18 cellular contexts compared by ENCODE assay signal in the genomic region with DNA sequence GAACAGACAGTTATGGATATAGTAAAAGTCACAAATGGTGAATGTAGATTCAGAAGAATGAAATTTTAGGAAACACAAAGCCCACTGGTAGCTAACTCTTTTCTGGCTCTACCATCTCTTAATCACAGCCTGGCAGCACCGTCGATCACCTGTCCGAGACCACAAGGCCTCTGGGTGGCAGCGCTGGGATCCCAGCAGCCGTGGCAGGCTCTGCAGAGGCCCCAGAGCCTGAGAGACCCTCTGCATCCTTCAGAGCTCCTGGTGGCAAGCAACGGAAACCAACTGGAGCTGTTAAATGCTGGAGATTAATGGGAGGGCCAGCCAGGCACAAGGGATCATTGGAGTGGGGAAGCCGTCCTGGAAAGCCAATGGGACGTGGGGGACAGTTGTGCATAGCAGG. TPM values are rescaled to one million over a fixed set of nuclear protein-coding genes. Genes with fewer than 3 reads are reported as not detected.
DNase-seq lines count a peak whose midpoint lies in the region; ATAC-seq, FAIRE-seq and TF ChIP-seq lines count a peak whose summit lies in the region.
"Had no signal": no experiment of that assay in that cellular context is flagged by ENCODE, and none has a peak within 500 bp of the region (broad histone marks: within the 10 kb centered on the region; RNA-seq: fewer than 3 reads in every experiment).

No MANE protein-coding gene starts in this region.

- FAIRE-seq in K562 (lab: Jason Lieb, UNC): no peak
- FAIRE-seq: H54 had no signal

- no peaks in the 10 kb centered on the region for H3K9me3 Mint-ChIP-seq in activated naive CD4-positive, alpha-beta T cell treated with anti-CD3 and anti-CD28 coated beads, Interleukin-2, amount 10 ng/mL, durations not matched to agents 7 days and 5 days
- H3K9me3 Mint-ChIP-seq: natural killer cell treated with Interleukin-12 subunit alpha and Interleukin-12 subunit beta and Interleukin-15 and Interleukin-18, amount 100 ng/mL, for 72 hours had no signal

- no peak overlapping the region for H2BK120ac ChIP-seq in neuronal stem cell (ENCODE audit: low read depth, low read length)

- H3K4ac ChIP-seq in neuronal stem cell (ENCODE audit: low read length): no peak overlapping the region

- H4K20me1 ChIP-seq in K562 (replicated peaks; ENCODE audit: control insufficient read depth, insufficient read depth, low read length): no peaks in the 10 kb centered on the region

- H2AFZ ChIP-seq in K562 (ENCODE audit: low read depth, low read length) (peak overlapping the region; percentile 74), neuronal stem cell (ENCODE audit: low read length) (peak overlapping the region; percentile 23)

- H2AK5ac ChIP-seq in neuronal stem cell (ENCODE audit: low read depth, low read length): peak overlapping the region; percentile 88

- no peaks in the 10 kb centered on the region for H3K79me2 ChIP-seq in K562 (ENCODE audit: control insufficient read depth, insufficient read depth, low read length)

- TF ChIP-seq CTCF in K562 (IDR thresholded peaks at IDR 0.05 in 2 of 3, conservative IDR thresholded peaks at IDR 0.05 in 1 of 3; ENCODE audit: insufficient read depth in 2 of 3, low read depth in 1 of 3, low read length in 3 of 3): peak; percentile 18 to 28 (median 24); a peak in 2 of 6 replicates
- TF ChIP-seq CTCF in dorsolateral prefrontal cortex (IDR thresholded peaks at IDR 0.05 in 54 of 56, conservative IDR thresholded peaks at IDR 0.05 in 2 of 56; ENCODE audit: low read depth in 1 of 56, partially characterized antibody in 56 of 56): no peak
- TF ChIP-seq CTCF in heart right ventricle (IDR thresholded peaks at IDR 0.05): no peak

- H3K27ac ChIP-seq in K562 (ENCODE audit: extremely low read depth, low read depth, low read length): peak overlapping the region; percentile 65; the same call in 2 of the 3 replicates
- no peak overlapping the region for H3K27ac ChIP-seq in neuronal stem cell (replicated peaks; ENCODE audit: low read length)
- no peak overlapping the region for H3K27ac ChIP-seq in dorsolateral prefrontal cortex
- H3K27ac ChIP-seq in heart right ventricle: no peak overlapping the region
- H3K27ac ChIP-seq: colonic mucosa, esophagus muscularis mucosa, KMS-11, left lung, right atrium auricular region had no signal

- H3K4me3 Mint-ChIP-seq in activated naive CD4-positive, alpha-beta T cell treated with anti-CD3 and anti-CD28 coated beads, Interleukin-2, amount 10 ng/mL, durations not matched to agents 7 days and 5 days: no peak overlapping the region
- H3K4me3 Mint-ChIP-seq: natural killer cell treated with Interleukin-12 subunit alpha and Interleukin-12 subunit beta and Interleukin-15 and Interleukin-18, amount 100 ng/mL, for 72 hours had no signal

- no peak overlapping the region for H2BK15ac ChIP-seq in neuronal stem cell (ENCODE audit: low read length)

- in situ Hi-C loops in K562 (cut with MboI): no loop called here

- no peaks in the 10 kb centered on the region for H3K27me3 ChIP-seq in K562 (ENCODE audit: control insufficient read depth in 2 of 2, insufficient read depth in 2 of 2, low read length in 2 of 2)
- peaks cover 0 to 4% (median 0%) of the 10 kb centered on the region in 3 experiments for H3K27me3 ChIP-seq in neuronal stem cell (ENCODE audit: control insufficient read depth in 3 of 3, insufficient read depth in 3 of 3, low read depth in 1 of 3, low read length in 3 of 3)
- H3K27me3 ChIP-seq in dorsolateral prefrontal cortex: no peaks in the 10 kb centered on the region
- H3K27me3 ChIP-seq in heart right ventricle: peaks cover 0 to 10% (median 0%) of the 10 kb centered on the region in 7 donors
- H3K27me3 ChIP-seq: colonic mucosa, left lung, right atrium auricular region had no signal

- no peak for TF ChIP-seq POLR2A in K562 (conservative IDR thresholded peaks at IDR 0.05)

- POLR2A ChIA-PET in K562 (lab: Yijun Ruan, JAX): interaction anchor here (0.6 to 2.6 kb wide), 3 partner anchors 9 to 403 kb away, joined by 3 to 16 read pairs (median 3); no protein-coding TSS in a partner anchor

- 0 out of 4 replicates have a peak, but pooled peaks of 1 of the 2 experiments have one; percentile 15 for TF ChIP-seq RAD21 in K562 (CRISPR knock-in tag; conservative IDR thresholded peaks at IDR 0.05 in 1 of 2, IDR thresholded peaks at IDR 0.05 in 1 of 2)

- peaks cover 5% of the 10 kb centered on the region for H3K79me1 ChIP-seq in neuronal stem cell (ENCODE audit: low read depth, low read length)

- H4K8ac ChIP-seq in neuronal stem cell (ENCODE audit: low read depth, low read length): no peak overlapping the region

- DNase-seq in activated naive CD4-positive, alpha-beta T cell treated with anti-CD3 and anti-CD28 coated beads, Interleukin-2, amount 10 ng/mL, durations not matched to agents 7 days and 5 days: no peak
- DNase-seq in activated naive CD4-positive, alpha-beta T cell treated with anti-CD3 and anti-CD28 coated beads, Interleukin-2, amount 50 U/mL, for 16 hours: no peak
- DNase-seq in NAMALWA (ENCODE audit: low spot score) (peak; percentile 16), K562 (ENCODE audit: extremely low read depth in 1 of 4, low spot score in 3 of 4) (peak in 1 of 4 experiments; percentile 47), neuronal stem cell (ENCODE audit: low spot score) (no peak), dorsolateral prefrontal cortex (no peak), heart right ventricle (no peak)
- DNase-seq: colonic mucosa, left lung, NCI-H2029 treated with DMSO at 0.1 percent for 48 hours, NCI-H774, Right ventricle myocardium superior had no signal

- no peak overlapping the region for H2BK5ac ChIP-seq in neuronal stem cell (ENCODE audit: low read length)

- peak overlapping the region; percentile 80 for H3K23ac ChIP-seq in neuronal stem cell (ENCODE audit: low read depth, low read length, poor library complexity)

- no peaks in the 10 kb centered on the region for H3K9me3 ChIP-seq in K562 (replicated peaks; ENCODE audit: control insufficient read depth, insufficient read depth, low read depth, low read length)
- no peaks in the 10 kb centered on the region for H3K9me3 ChIP-seq in neuronal stem cell (replicated peaks in 1 of 2; ENCODE audit: control insufficient read depth in 2 of 2, insufficient read depth in 1 of 2, low read depth in 1 of 2, low read length in 2 of 2)
- H3K9me3 ChIP-seq in heart right ventricle: no peaks in the 10 kb centered on the region
- H3K9me3 ChIP-seq: colonic mucosa, esophagus muscularis mucosa, left lung, right atrium auricular region had no signal

- H3K4me3 ChIP-seq in K562: no peak overlapping the region
- no peak overlapping the region for H3K4me3 ChIP-seq in neuronal stem cell (ENCODE audit: low read length in 2 of 2)
- H3K4me3 ChIP-seq in dorsolateral prefrontal cortex: no peak overlapping the region
- no peak overlapping the region for H3K4me3 ChIP-seq in heart right ventricle
- H3K4me3 ChIP-seq: colonic mucosa, esophagus muscularis mucosa, left lung, right atrium auricular region had no signal

- H3K9ac ChIP-seq in K562 (ENCODE audit: insufficient read depth in 1 of 2, low read depth in 2 of 2, low read length in 2 of 2) (peak overlapping the region in 1 of 2 experiments; percentile 70; a peak in 1 of 4 replicates), neuronal stem cell (ENCODE audit: low read depth, low read length, poor library complexity) (no peak overlapping the region)
- H3K9ac ChIP-seq: KMS-11 had no signal

- H3K4me1 ChIP-seq in K562 (replicated peaks in 1 of 2; ENCODE audit: control insufficient read depth in 2 of 2, insufficient read depth in 2 of 2, low read length in 2 of 2): peaks cover 45 to 54% of the 10 kb centered on the region in 2 experiments
- no peaks in the 10 kb centered on the region for H3K4me1 ChIP-seq in neuronal stem cell (ENCODE audit: control insufficient read depth in 2 of 2, insufficient read depth in 1 of 2, low read depth in 1 of 2, low read length in 2 of 2)
- H3K4me1 ChIP-seq in heart right ventricle: peaks cover 0 to 40% (median 0%) of the 10 kb centered on the region in 9 donors
- H3K4me1 ChIP-seq: colonic mucosa, esophagus muscularis mucosa, right atrium auricular region had no signal

- H3K27ac Mint-ChIP-seq in activated naive CD4-positive, alpha-beta T cell treated with anti-CD3 and anti-CD28 coated beads, Interleukin-2, amount 10 ng/mL, durations not matched to agents 7 days and 5 days: peak overlapping the region; percentile 28
- H3K27ac Mint-ChIP-seq: natural killer cell treated with Interleukin-12 subunit alpha and Interleukin-12 subunit beta and Interleukin-15 and Interleukin-18, amount 100 ng/mL, for 72 hours had no signal

- intact Hi-C loops in K562 (cut with micrococcal nuclease) (no loop called here), dorsolateral prefrontal cortex (cut with DNase I) (no loop called here), heart right ventricle (cut with DNase I) (no loop called here)

- H3K18ac ChIP-seq in neuronal stem cell (ENCODE audit: low read length): peak overlapping the region; percentile 48

- ATAC-seq in K562: no peak; the same call in 2 of the 3 replicates
- ATAC-seq in HG03354 (IDR thresholded peaks at IDR 0.05; ENCODE audit: poor library complexity, severe bottlenecking, unreplicated experiment): no peak
- ATAC-seq in heart right ventricle: no peak
- ATAC-seq: left lung; natural killer cell treated with Interleukin-12 subunit alpha and Interleukin-12 subunit beta and Interleukin-15 and Interleukin-18, amount 100 ng/mL, for 72 hours had no signal

- BruUV-seq in K562 (replicated peaks; lab: Mats Ljungman, UMichigan): no TSS peak

- no peak for TF ChIP-seq EP300 in K562 (IDR thresholded peaks at IDR 0.05; ENCODE audit: low read length)

- H3K14ac ChIP-seq in neuronal stem cell (ENCODE audit: low read length): no peak overlapping the region

- 72% methylated on average over 8 of the region's 8 CpGs for WGBS in K562 (ENCODE audit: insufficient coverage, low coverage, missing lambda C conversion rate)
- WGBS in neuronal stem cell (ENCODE audit: extremely low coverage in 2 of 2, insufficient read length in 2 of 2, insufficient replicate concordance in 1 of 2), 2 donors: no CpG with 5 or more reads among the region's 8 CpGs
- 58 to 61% methylated on average over 8 of the region's 8 CpGs for WGBS in heart right ventricle, 2 donors

- H3K36me3 ChIP-seq in K562 (ENCODE audit: control insufficient read depth, insufficient read depth, low read length) (no peaks in the 10 kb centered on the region), neuronal stem cell (replicated peaks in 1 of 2; ENCODE audit: control insufficient read depth in 2 of 2, insufficient read depth in 2 of 2, low read length in 2 of 2) (no peaks in the 10 kb centered on the region), heart right ventricle (no peaks in the 10 kb centered on the region)
- H3K36me3 ChIP-seq: colonic mucosa, esophagus muscularis mucosa, left lung, right atrium auricular region had no signal

- H3K36me3 Mint-ChIP-seq in activated naive CD4-positive, alpha-beta T cell treated with anti-CD3 and anti-CD28 coated beads, Interleukin-2, amount 10 ng/mL, durations not matched to agents 7 days and 5 days: no peaks in the 10 kb centered on the region
- H3K36me3 Mint-ChIP-seq: natural killer cell treated with Interleukin-12 subunit alpha and Interleukin-12 subunit beta and Interleukin-15 and Interleukin-18, amount 100 ng/mL, for 72 hours had no signal

- no peaks in the 10 kb centered on the region for H3K9me1 ChIP-seq in K562 (ENCODE audit: control insufficient read depth, insufficient read depth, low read length)

- peaks cover 67% of the 10 kb centered on the region for H3K4me1 Mint-ChIP-seq in activated naive CD4-positive, alpha-beta T cell treated with anti-CD3 and anti-CD28 coated beads, Interleukin-2, amount 10 ng/mL, durations not matched to agents 7 days and 5 days

- peak overlapping the region; percentile 22 for H2BK12ac ChIP-seq in neuronal stem cell (ENCODE audit: low read length)

- CTCF ChIA-PET in activated naive CD4-positive, alpha-beta T cell treated with anti-CD3 and anti-CD28 coated beads, Interleukin-2, amount 10 ng/mL, durations not matched to agents 7 days and 5 days (lab: Charles Lee): interaction anchor here (1.0 to 2.1 kb wide), 2 partner anchors 9 to 25 kb away, joined by 3 to 6 read pairs; no protein-coding TSS in a partner anchor
- CTCF ChIA-PET in K562 (lab: Yijun Ruan, JAX; ENCODE audit: low intra/inter-chr PET ratio): no interaction called here

- H3K27me3 Mint-ChIP-seq in activated naive CD4-positive, alpha-beta T cell treated with anti-CD3 and anti-CD28 coated beads, Interleukin-2, amount 10 ng/mL, durations not matched to agents 7 days and 5 days: no peaks in the 10 kb centered on the region

- H3K4me2 ChIP-seq in K562 (ENCODE audit: insufficient read depth, low read length): no peak overlapping the region
- no peak overlapping the region for H3K4me2 ChIP-seq in neuronal stem cell (ENCODE audit: insufficient read depth, low read length, poor library complexity, severe bottlenecking)
- H3K4me2 ChIP-seq: KMS-11 had no signal

- no peak overlapping the region for H4K91ac ChIP-seq in neuronal stem cell (ENCODE audit: low read depth, low read length, poor library complexity)

RNA-seq across cellular contexts. Expression of a gene that starts 26.3 kb away (rescaled TPM):
- 11.1 and 32.8 TPM in 2 replicates for total RNA-seq in K562 (2011; cell fraction: chromatin; rRNA removed; ENCODE audit: low replicate concordance)
- 20.5 and 21.2 TPM in 2 replicates for total RNA-seq in K562 (2011; cell fraction: nucleolus; rRNA removed)
- total RNA-seq in K562 (2011; cell fraction: nucleoplasm; rRNA removed): 12.8 and 19.2 TPM in 2 replicates
- total RNA-seq in K562 (2014; rRNA removed): 0.95 and 2.1 TPM in 2 replicates
- total RNA-seq in K562 (2014; rRNA removed; fragmentation: Illumina TruSeq; extraction: Trizol): 0.22 and 0.40 TPM in 2 replicates
- 2.0 and 2.3 TPM in 2 replicates for total RNA-seq in K562 (2015; rRNA removed; fragmentation: Illumina TruSeq; extraction: Trizol)
- total RNA-seq in K562 (2021): 2.9 and 4.2 TPM in 2 replicates
- 1.9 and 2.0 TPM in 2 replicates for polyA plus RNA-seq in K562 (2011; rRNA removed)
- 0.86 and 2.0 TPM in 2 replicates for polyA plus RNA-seq in K562 (2011; cell fraction: cytosol; rRNA removed)
- polyA plus RNA-seq in K562 (2011; cell fraction: nucleus; rRNA removed): 22.2 and 50.9 TPM in 2 replicates
- 2.9 and 5.7 TPM in 2 replicates for polyA plus RNA-seq in K562 (2012)
- polyA plus RNA-seq in K562 (2014; fragmentation: Illumina TruSeq; extraction: Trizol): 1.3 and 1.7 TPM in 2 replicates
- polyA plus RNA-seq in K562 (2014; fragmentation: Nextera tagmentation; extraction: Ambion mirVana): under 1 TPM; 0.59 to 0.63 TPM
- polyA plus RNA-seq in K562 (2014; rRNA removed): 1.6 and 3.2 TPM in 2 replicates
- polyA minus RNA-seq in K562 (2011; rRNA and poly(A)+ RNA removed): 0.24 and 0.25 TPM in 2 replicates
- 0.29 TPM in 1 of 2 replicates, not detected in the other for polyA minus RNA-seq in K562 (2011; cell fraction: cytosol; rRNA and poly(A)+ RNA removed)
- 2.2 and 3.0 TPM in 2 replicates for polyA minus RNA-seq in K562 (2011; cell fraction: nucleus; rRNA and poly(A)+ RNA removed)
- 1.8 TPM for polyA plus RNA-seq in neuronal stem cell (2013, experiment 1 of 2)
- polyA plus RNA-seq in neuronal stem cell (2013, experiment 2 of 2): 1.7 TPM
- 10 to 100 TPM in 35 of 120 experiments, 1 to 10 TPM in 85; 2.7 to 33.1 (median 7.9) TPM for total RNA-seq in dorsolateral prefrontal cortex
- total RNA-seq in heart right ventricle: 1 to 10 TPM in 6 of 10 donors, under 1 TPM in 4; 0.35 to 6.7 (median 1.6) TPM
- polyA plus RNA-seq in heart right ventricle: 1 to 10 TPM; 1.8 to 7.2 TPM

RNA-seq across cellular contexts. Expression of a gene that starts 36.5 kb away (rescaled TPM):
- 27.4 and 88.8 TPM in 2 replicates for total RNA-seq in K562 (2011; cell fraction: chromatin; rRNA removed; ENCODE audit: low replicate concordance)
- 112 and 138 TPM in 2 replicates for total RNA-seq in K562 (2011; cell fraction: nucleolus; rRNA removed)
- total RNA-seq in K562 (2011; cell fraction: nucleoplasm; rRNA removed): 66.3 and 72.9 TPM in 2 replicates
- total RNA-seq in K562 (2014; rRNA removed) (37.8 and 48.4 TPM in 2 replicates), K562 (2014; rRNA removed; fragmentation: Illumina TruSeq; extraction: Trizol) (6.2 and 9.0 TPM in 2 replicates), K562 (2015; rRNA removed; fragmentation: Illumina TruSeq; extraction: Trizol) (13.7 and 16.3 TPM in 2 replicates), K562 (2021) (64.9 and 69.8 TPM in 2 replicates), dorsolateral prefrontal cortex (10 to 100 TPM; 13.6 to 33.8 (median 21.2) TPM), heart right ventricle (10 to 100 TPM; 12.9 to 23.3 (median 17.2) TPM)
- polyA plus RNA-seq in K562 (2011; rRNA removed) (12.3 and 20.6 TPM in 2 replicates), K562 (2014; fragmentation: Illumina TruSeq; extraction: Trizol) (22.2 and 38.7 TPM in 2 replicates), K562 (2014; fragmentation: Nextera tagmentation; extraction: Ambion mirVana) (1 to 10 TPM in 1 of 2 experiments, under 1 TPM in 1; 0.58 to 2.9 TPM), K562 (2014; rRNA removed) (37.8 and 40.6 TPM in 2 replicates), heart right ventricle (10 to 100 TPM; 42.5 to 44.5 TPM)
- 18.6 and 53.9 TPM in 2 replicates for polyA plus RNA-seq in K562 (2011; cell fraction: cytosol; rRNA removed)
- 31.4 and 74.3 TPM in 2 replicates for polyA plus RNA-seq in K562 (2011; cell fraction: nucleus; rRNA removed)
- 47.4 and 49.1 TPM in 2 replicates for polyA plus RNA-seq in K562 (2012)
- polyA minus RNA-seq in K562 (2011; rRNA and poly(A)+ RNA removed): 13.2 and 15.6 TPM in 2 replicates
- 22.8 and 23.5 TPM in 2 replicates for polyA minus RNA-seq in K562 (2011; cell fraction: cytosol; rRNA and poly(A)+ RNA removed)
- polyA minus RNA-seq in K562 (2011; cell fraction: nucleus; rRNA and poly(A)+ RNA removed): 7.0 and 9.0 TPM in 2 replicates
- 21.5 TPM for polyA plus RNA-seq in neuronal stem cell (2013, experiment 1 of 2)
- polyA plus RNA-seq in neuronal stem cell (2013, experiment 2 of 2): 21.8 TPM

Comparison
In these comparisons a context has a peak if more than half of its experiments do, and no peak if none do; other contexts are left out.
1. CTCF ChIP-seq: peak in K562 (3 of 3); none in dorsolateral prefrontal cortex (0 of 56) and heart right ventricle (0 of 9).